8 cellular contexts compared by ENCODE assay signal in genomic region chr12:47949441-47950341, GRCh38. TPM values are rescaled to one million over a fixed set of nuclear protein-coding genes. Genes with fewer than 3 reads are reported as not detected.
DNase-seq lines count a peak whose midpoint lies in the region; ATAC-seq and TF ChIP-seq lines count a peak whose summit lies in the region.

No MANE protein-coding gene starts in this region.

- H3K79me2 ChIP-seq in MM.1S (ENCODE audit: low read length), result no peaks in the 10 kb centered on the region

- no peaks in the 10 kb centered on the region for H4K20me1 ChIP-seq in MM.1S (ENCODE audit: insufficient read depth, low read length)

- peak overlapping the region; percentile 26; the same call in 1 of the 2 replicates for H3K4me3 ChIP-seq in MM.1S (ENCODE audit: low read length)

- intact Hi-C loops in Right ventricle myocardium inferior (cut with DNase I), result loop anchor here (1.0 to 2.0 kb wide), 2 partner anchors 43 to 49 kb away; no protein-coding TSS in a partner anchor
- intact Hi-C loops in posterior cingulate gyrus (cut with DNase I), result no loop called here

- TF ChIP-seq CTCF in MM.1S (IDR thresholded peaks at IDR 0.05; ENCODE audit: low read length), result peak; percentile 92

- H3K4me1 ChIP-seq in MM.1S (ENCODE audit: low read length), result 0 out of 2 replicates have a peak, but pooled peaks cover 2% of the 10 kb centered on the region

- DNase-seq in activated gamma-delta T cell treated with Interleukin-2 at 50 U/mL for 16 hours (peak; percentile 22), activated gamma-delta T cell (lab: John Stamatoyannopoulos, UW) (no peak), MM.1S (peak; percentile 58), SHP77 (lab: John Stamatoyannopoulos, UW) (peak; percentile 17 to 54), Right ventricle myocardium inferior (ENCODE audit: missing footprints) (peak; percentile 87), posterior cingulate gyrus (peak; percentile 29 to 94 (median 62))
- peak in 1 of 2 donors; percentile 71 for DNase-seq in activated naive CD4-positive, alpha-beta T cell treated with anti-CD3 and anti-CD28 coated beads, Interleukin-2, amount 50 U/mL, for 72 hours (ENCODE audit: low spot score in 2 of 2)

- no peaks in the 10 kb centered on the region for H3K9me2 ChIP-seq in MM.1S (replicated peaks; ENCODE audit: insufficient read depth, low read length)

- peak overlapping the region; percentile 25; the same call in 1 of the 2 replicates for H3K9ac ChIP-seq in MM.1S (ENCODE audit: low read length)

- H2AFZ ChIP-seq in MM.1S (ENCODE audit: low read length), result peak overlapping the region; percentile 90

- peak; percentile 91 to 92 for ATAC-seq in activated naive CD4-positive, alpha-beta T cell treated with anti-CD3 and anti-CD28 coated beads, Interleukin-2, amount 50 U/mL, for 72 hours
- ATAC-seq in Right ventricle myocardium inferior (peak; percentile 90), GM18517 (IDR thresholded peaks at IDR 0.05; ENCODE audit: unreplicated experiment) (no peak)

- no peaks in the 10 kb centered on the region for H3K9me3 ChIP-seq in MM.1S (replicated peaks; ENCODE audit: insufficient read depth, low read length)

- no peak overlapping the region for H3K27ac ChIP-seq in MM.1S (ENCODE audit: low read length)

- H3K4me2 ChIP-seq in MM.1S (ENCODE audit: low read depth, low read length), result peak overlapping the region; percentile 67

- H3K36me3 ChIP-seq in MM.1S (replicated peaks; ENCODE audit: insufficient read depth, low read length), result no peaks in the 10 kb centered on the region

- no peaks in the 10 kb centered on the region for H3K36me3 Mint-ChIP-seq in activated naive CD4-positive, alpha-beta T cell treated with anti-CD3 and anti-CD28 coated beads, Interleukin-2, amount 50 U/mL, for 72 hours

- no peaks in the 10 kb centered on the region for H3K9me3 Mint-ChIP-seq in activated naive CD4-positive, alpha-beta T cell treated with anti-CD3 and anti-CD28 coated beads, Interleukin-2, amount 50 U/mL, for 72 hours

- no peaks in the 10 kb centered on the region for H3F3A ChIP-seq in MM.1S (ENCODE audit: insufficient read depth, low read length)

- H3K27ac Mint-ChIP-seq in activated naive CD4-positive, alpha-beta T cell treated with anti-CD3 and anti-CD28 coated beads, Interleukin-2, amount 50 U/mL, for 72 hours, result peak overlapping the region; percentile 43 to 84

- no peaks in the 10 kb centered on the region for H3K27me3 ChIP-seq in MM.1S (replicated peaks; ENCODE audit: insufficient read depth, low read length)

RNA-seq across cellular contexts. Expression of gene TMEM106C, which starts 13.7 kb away (rescaled TPM):
- 100 to 1,000 TPM; 134 to 305 TPM for total RNA-seq in activated naive CD4-positive, alpha-beta T cell treated with anti-CD3 and anti-CD28 coated beads, Interleukin-2, amount 50 U/mL, for 72 hours
- total RNA-seq in Right ventricle myocardium inferior, result 45.6 TPM

RNA-seq across cellular contexts. Expression of gene VDR, which starts 44.9 kb away (rescaled TPM):
- 100 to 1,000 TPM in 1 of 2 donors, 10 to 100 TPM in 1; 92.4 to 133 TPM for total RNA-seq in activated naive CD4-positive, alpha-beta T cell treated with anti-CD3 and anti-CD28 coated beads, Interleukin-2, amount 50 U/mL, for 72 hours
- total RNA-seq in Right ventricle myocardium inferior, result 0.35 TPM

RNA-seq across cellular contexts. Expression of gene COL2A1, which starts 54.6 kb away (rescaled TPM):
- not detected for total RNA-seq in activated naive CD4-positive, alpha-beta T cell treated with anti-CD3 and anti-CD28 coated beads, Interleukin-2, amount 50 U/mL, for 72 hours
- not detected for total RNA-seq in Right ventricle myocardium inferior

Comparison
In these comparisons a context has a peak if more than half of its experiments do, and no peak if none do; other contexts are left out.
1. RNA of gene VDR, which starts 44.9 kb away (total RNA-seq): 92.4 to 133 TPM in activated naive CD4-positive, alpha-beta T cell treated with anti-CD3 and anti-CD28 coated beads, Interleukin-2, amount 50 U/mL, for 72 hours; 0.35 TPM in Right ventricle myocardium inferior (single experiment); every median in the first group is over 10 times any median in the second.